ENCODE assay signal across 9 cellular contexts in the genomic region with DNA sequence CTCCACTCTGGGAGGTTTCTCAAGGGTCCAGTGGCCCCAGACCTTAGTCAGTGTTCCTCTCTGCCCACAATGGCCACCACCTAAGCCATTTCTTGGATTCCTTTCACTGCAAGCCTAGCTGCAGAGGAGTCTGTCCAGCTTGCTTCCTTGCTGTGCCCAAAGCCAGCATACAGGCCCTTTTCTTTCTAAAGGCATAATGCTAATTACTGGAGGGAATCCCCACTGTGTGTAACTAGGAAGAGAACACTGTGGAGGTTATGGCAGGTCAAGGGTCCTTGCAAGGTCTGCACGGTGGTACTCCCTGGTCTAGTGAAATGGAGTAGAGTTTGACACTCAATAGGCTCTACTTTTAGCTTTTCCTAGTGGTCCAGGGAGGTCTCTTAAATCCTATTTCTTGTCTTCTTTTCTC.
DNase-seq lines count a peak whose midpoint lies in the region; ATAC-seq and TF ChIP-seq lines count a peak whose summit lies in the region.
"Had no signal": no experiment of that assay in that cellular context is flagged by ENCODE, and none has a peak within 500 bp of the region (broad histone marks: within the 10 kb centered on the region; RNA-seq: fewer than 3 reads in every experiment).

No MANE protein-coding gene starts in this region.

- ATAC-seq in GM19328 (IDR thresholded peaks at IDR 0.05; ENCODE audit: unreplicated experiment) (peak; percentile 26), HG02938 (IDR thresholded peaks at IDR 0.05; ENCODE audit: unreplicated experiment) (peak; percentile 14), GM18505 (IDR thresholded peaks at IDR 0.05; ENCODE audit: unreplicated experiment) (no peak)

- intact Hi-C loops in colonic mucosa (cut with DNase I), result no loop called here

- H3K4me3 ChIP-seq in colonic mucosa (no peak overlapping the region), stomach smooth muscle (ENCODE audit: low read length in 2 of 2) (no peak overlapping the region)

- H3K36me3 ChIP-seq in colonic mucosa, result no peaks in the 10 kb centered on the region
- no peaks in the 10 kb centered on the region for H3K36me3 ChIP-seq in stomach smooth muscle (ENCODE audit: control insufficient read depth in 2 of 2, insufficient read depth in 2 of 2, low read length in 2 of 2)

- H3K9me3 ChIP-seq in colonic mucosa, result no peaks in the 10 kb centered on the region
- no peaks in the 10 kb centered on the region for H3K9me3 ChIP-seq in stomach smooth muscle (ENCODE audit: control insufficient read depth in 2 of 2, low read length in 2 of 2)

- H3K9ac ChIP-seq in colonic mucosa (ENCODE audit: low read depth in 2 of 2, low read length in 2 of 2) (no peak overlapping the region), stomach smooth muscle (ENCODE audit: low read length in 2 of 2) (no peak overlapping the region)

- DNase-seq in colonic mucosa (no peak), DMS79 treated with DMSO at 0.1 percent for 48 hours (lab: John Stamatoyannopoulos, UW) (no peak), foreskin melanocyte (no peak), HCEC 1CT (no peak)
- DNase-seq: DMS79 had no signal

- H3K4me1 ChIP-seq in colonic mucosa (no peaks in the 10 kb centered on the region), stomach smooth muscle (ENCODE audit: control insufficient read depth, insufficient read depth, low read length) (peaks cover 12% of the 10 kb centered on the region)

- peak overlapping the region; percentile 13 for H3K27ac ChIP-seq in colonic mucosa
- H3K27ac ChIP-seq in stomach smooth muscle (ENCODE audit: low read length), result peak overlapping the region; percentile 66

- no peak for TF ChIP-seq POLR2A in GM18505 (IDR thresholded peaks at IDR 0.05; ENCODE audit: borderline replicate concordance, extremely low read depth, insufficient read depth, insufficient read length)

- H3K27me3 ChIP-seq in colonic mucosa (no peaks in the 10 kb centered on the region), stomach smooth muscle (ENCODE audit: control insufficient read depth in 1 of 2, insufficient read depth in 2 of 2, low read length in 2 of 2) (no peaks in the 10 kb centered on the region)

- TF ChIP-seq CTCF in colonic mucosa (IDR thresholded peaks at IDR 0.05), result no peak
